Comparison of ENCODE assay signal across 1 cellular context in the genomic region with DNA sequence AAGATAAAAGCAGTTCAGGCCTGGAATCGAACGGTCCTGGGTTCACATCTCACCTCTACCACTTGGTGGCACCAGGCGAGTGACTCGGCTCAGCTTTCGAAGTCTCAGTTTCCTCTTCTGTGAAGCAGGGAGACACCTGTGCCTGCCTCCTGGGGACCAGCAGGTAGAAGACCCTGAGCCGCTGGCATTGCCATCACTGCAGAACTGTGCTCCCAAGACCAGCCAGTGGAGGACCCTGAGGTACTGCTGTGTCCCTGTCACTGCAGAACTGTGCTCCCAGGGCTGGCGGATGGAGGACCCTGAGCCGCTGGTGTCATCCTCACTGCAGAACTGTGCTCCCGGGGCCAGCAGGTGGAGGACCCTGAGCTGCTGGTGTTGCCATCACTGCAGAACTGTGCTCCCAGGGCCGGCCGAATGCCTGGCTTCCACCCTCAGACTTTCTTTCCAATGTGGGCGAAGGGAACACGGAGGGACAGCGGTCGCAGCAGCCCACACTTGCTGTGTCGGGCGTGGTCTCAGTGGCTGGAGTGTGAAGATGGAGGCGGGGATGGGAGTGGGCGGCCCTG.
TF ChIP-seq lines count a peak whose summit lies in the region.

No MANE protein-coding gene starts in this region.

TF ChIP-seq in H1, 55 proteins besides CTCF, POLR2A, EP300 and RAD21:
- TF ChIP-seq GTF2F1 (IDR thresholded peaks at IDR 0.05; ENCODE audit: borderline replicate concordance, low read depth, low read length) (no peak), JUN (IDR thresholded peaks at IDR 0.05; ENCODE audit: low read depth, low read length) (no peak), RNF2 (IDR thresholded peaks at IDR 0.05; ENCODE audit: borderline replicate concordance, low read depth, low read length, missing control alignments, poor library complexity, severe bottlenecking) (no peak), EZH2 (IDR thresholded peaks at IDR 0.05; ENCODE audit: low read depth, low read length, severe bottlenecking) (no peak), CHD2 (IDR thresholded peaks at IDR 0.05; ENCODE audit: low read length) (no peak), CREB1 (IDR thresholded peaks at IDR 0.05) (no peak), KDM1A (IDR thresholded peaks at IDR 0.05; ENCODE audit: borderline replicate concordance, low read length) (no peak), EGR1 (IDR thresholded peaks at IDR 0.05; ENCODE audit: borderline replicate concordance, low read depth, low read length) (no peak), BCL11A (IDR thresholded peaks at IDR 0.05; ENCODE audit: low read depth in 2 of 2, low read length in 2 of 2) (no peak), ASH2L (IDR thresholded peaks at IDR 0.05; ENCODE audit: low read length) (no peak), CHD1 (IDR thresholded peaks at IDR 0.05; ENCODE audit: low read depth, low read length) (no peak), NRF1 (IDR thresholded peaks at IDR 0.05; ENCODE audit: low read depth, low read length) (no peak), SIX5 (IDR thresholded peaks at IDR 0.05; ENCODE audit: low read depth, low read length) (no peak), CBX8 (IDR thresholded peaks at IDR 0.05; ENCODE audit: borderline replicate concordance, low read depth, low read length) (no peak)
